ENCODE assay signal across 17 cellular contexts in the genomic region with DNA sequence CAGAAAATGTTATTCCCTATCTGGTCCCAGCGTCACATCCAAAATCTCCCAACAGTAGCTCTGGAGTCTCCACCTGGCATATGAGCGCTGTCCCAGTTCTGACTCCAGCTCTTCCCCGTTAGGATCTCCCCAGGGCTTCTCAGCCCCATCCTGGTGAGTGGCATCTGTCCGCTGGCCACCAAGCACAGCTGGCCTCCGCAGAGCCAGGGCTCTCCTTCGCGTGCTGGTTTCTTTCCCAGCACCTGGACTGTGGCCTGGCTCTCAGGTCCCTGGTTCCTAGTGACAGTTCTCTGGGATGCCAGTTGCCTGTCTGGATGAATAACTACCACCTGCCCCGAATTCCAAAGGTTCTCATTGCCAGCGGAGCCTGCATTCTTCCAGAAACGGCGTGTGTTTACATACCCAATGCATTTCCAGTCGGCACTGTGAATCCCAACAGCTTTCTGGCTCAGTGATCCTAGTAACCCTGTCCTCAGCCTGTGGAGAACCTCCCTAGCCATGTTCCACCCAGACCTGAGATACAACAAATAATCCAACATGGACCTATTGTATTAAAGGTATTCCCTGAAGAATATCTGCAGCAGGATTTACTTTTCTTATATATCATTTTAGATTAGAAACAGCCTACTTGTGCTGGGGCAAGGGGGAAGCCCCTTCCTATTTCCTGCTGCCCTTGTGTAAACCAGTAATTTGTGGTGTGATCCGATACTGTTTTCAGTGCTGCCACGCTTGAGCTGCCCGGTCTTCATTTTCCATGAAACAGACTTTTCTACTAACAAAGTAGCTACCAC.
DNase-seq lines count a peak whose midpoint lies in the region; ATAC-seq and TF ChIP-seq lines count a peak whose summit lies in the region.
"Had no signal": no experiment of that assay in that cellular context is flagged by ENCODE, and none has a peak within 500 bp of the region (broad histone marks: within the 10 kb centered on the region; RNA-seq: fewer than 3 reads in every experiment).

No MANE protein-coding gene starts in this region.

- no peak for TF ChIP-seq CTCF in HFFc6 (IDR thresholded peaks at IDR 0.05)

- no peak overlapping the region for H3K27ac Mint-ChIP-seq in HFFc6
- H3K27ac Mint-ChIP-seq: activated naive CD8-positive, alpha-beta T cell treated with anti-CD3 and anti-CD28 coated beads for 36 hours had no signal

- no peaks in the 10 kb centered on the region for H3K36me3 Mint-ChIP-seq in HFFc6 (ENCODE audit: low read depth)
- H3K36me3 Mint-ChIP-seq: activated naive CD8-positive, alpha-beta T cell treated with anti-CD3 and anti-CD28 coated beads for 36 hours had no signal

- no peaks in the 10 kb centered on the region for H3K4me1 Mint-ChIP-seq in HFFc6 (ENCODE audit: low read depth)
- H3K4me1 Mint-ChIP-seq: activated naive CD8-positive, alpha-beta T cell treated with anti-CD3 and anti-CD28 coated beads for 36 hours had no signal

- peak; percentile 88 for DNase-seq in left kidney (ENCODE audit: low read depth, low spot score)
- DNase-seq in stimulated activated naive CD4-positive, alpha-beta T cell (lab: John Stamatoyannopoulos, UW) = no peak
- no peak for DNase-seq in HFFc6
- DNase-seq in NCI-H1092 treated with DMSO at 0.1 percent for 48 hours (lab: John Stamatoyannopoulos, UW) = no peak
- DNase-seq: activated CD4-positive, CD25-positive, alpha-beta regulatory T cell treated with anti-CD3 and anti-CD28 coated beads, Interleukin-2, amount 50 U/mL, for 72 hours; activated naive CD8-positive, alpha-beta T cell treated with anti-CD3 and anti-CD28 coated beads for 36 hours; body of pancreas; glutamatergic neuron; Kasumi-1; NCI-H1048; NCI-H2081; NCI-H446 treated with DMSO at 0.1 percent for 48 hours; T1000 had no signal

- peaks cover 64% of the 10 kb centered on the region for H3K9me3 Mint-ChIP-seq in HFFc6

- H3K4me3 Mint-ChIP-seq in HFFc6 = no peak overlapping the region
- H3K4me3 Mint-ChIP-seq: activated naive CD8-positive, alpha-beta T cell treated with anti-CD3 and anti-CD28 coated beads for 36 hours had no signal

- no peaks in the 10 kb centered on the region for H3K27me3 Mint-ChIP-seq in HFFc6 (ENCODE audit: insufficient read depth)

- peak; percentile 97 for ATAC-seq in GM18868 (IDR thresholded peaks at IDR 0.05; ENCODE audit: unreplicated experiment)
- peak; percentile 94 for ATAC-seq in GM21447 (IDR thresholded peaks at IDR 0.05; ENCODE audit: unreplicated experiment)
- ATAC-seq in HG03108 (IDR thresholded peaks at IDR 0.05; ENCODE audit: unreplicated experiment) = peak; percentile 92
- no peak for ATAC-seq in HG03442 (IDR thresholded peaks at IDR 0.05; ENCODE audit: unreplicated experiment)
- ATAC-seq: body of pancreas had no signal
